In the genomic region with DNA sequence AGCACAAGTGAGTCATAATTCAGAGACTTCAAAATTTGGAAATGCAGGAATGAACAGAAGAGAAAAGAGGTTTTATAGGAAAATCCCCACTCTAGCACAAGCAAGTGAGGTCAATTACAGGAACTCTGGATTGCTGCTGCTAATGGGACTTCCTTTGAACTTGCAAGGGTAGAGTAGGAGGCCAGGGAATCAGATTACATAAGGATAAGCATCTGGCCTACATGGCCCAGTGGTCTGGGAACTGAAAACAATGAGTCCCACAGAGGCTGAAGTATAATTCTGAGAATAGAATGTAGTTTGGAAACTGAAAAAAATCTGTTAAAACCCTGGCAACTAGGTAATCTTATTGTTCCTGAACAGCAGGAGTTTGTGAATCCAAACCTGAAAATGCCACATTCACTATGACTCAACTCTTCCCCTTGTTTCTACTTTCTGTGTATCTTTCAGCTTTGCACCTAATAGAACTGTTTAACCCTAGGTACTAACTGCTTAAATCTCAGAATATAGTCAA, we compare ENCODE assay signal across 11 cellular contexts.
A peak's percentile ranks its signal among the peaks of the same experiment; 100 is the strongest.
DNase-seq lines count a peak whose midpoint lies in the region; ATAC-seq and TF ChIP-seq lines count a peak whose summit lies in the region.
"Had no signal": no experiment of that assay in that cellular context is flagged by ENCODE, and none has a peak within 500 bp of the region (broad histone marks: within the 10 kb centered on the region; RNA-seq: fewer than 3 reads in every experiment).

No MANE protein-coding gene starts in this region.

- H3K4ac ChIP-seq in neuronal stem cell (ENCODE audit: low read length), result no peak overlapping the region

- H4K8ac ChIP-seq in neuronal stem cell (ENCODE audit: low read depth, low read length), result no peak overlapping the region

- no peak overlapping the region for H2BK12ac ChIP-seq in neuronal stem cell (ENCODE audit: low read length)

- H3K4me1 ChIP-seq in neuronal stem cell (ENCODE audit: control insufficient read depth in 2 of 2, insufficient read depth in 1 of 2, low read depth in 1 of 2, low read length in 2 of 2), result peaks cover 8 to 11% of the 10 kb centered on the region in 2 donors
- H3K4me1 ChIP-seq: suprapubic skin had no signal

- H3K14ac ChIP-seq in neuronal stem cell (ENCODE audit: low read length), result no peak overlapping the region

- DNase-seq in choroid plexus epithelial cell (ENCODE audit: low read depth), result peak; percentile 26
- DNase-seq in neuronal stem cell (ENCODE audit: low spot score), result no peak
- DNase-seq in activated effector memory CD4-positive, alpha-beta T cell treated with anti-CD3 and anti-CD28 coated beads, Interleukin-2, amount 50 U/mL, for 16 hours, result no peak
- DNase-seq in NOMO-1 treated with DMSO at 0.1 percent for 48 hours (lab: John Stamatoyannopoulos, UW; ENCODE audit: unreplicated experiment), result no peak
- no peak for DNase-seq in head of caudate nucleus
- DNase-seq in NCI-H524 treated with DMSO at 0.1 percent for 48 hours (lab: John Stamatoyannopoulos, UW), result no peak
- DNase-seq: NCI-H187, ovary had no signal

- H2BK120ac ChIP-seq in neuronal stem cell (ENCODE audit: low read depth, low read length), result no peak overlapping the region

- H3K27me3 ChIP-seq in neuronal stem cell (ENCODE audit: control insufficient read depth in 3 of 3, insufficient read depth in 3 of 3, low read depth in 1 of 3, low read length in 3 of 3), result no peaks in the 10 kb centered on the region
- H3K27me3 ChIP-seq: ovary, suprapubic skin had no signal

- no peak overlapping the region for H2AK5ac ChIP-seq in neuronal stem cell (ENCODE audit: low read depth, low read length)

- H4K91ac ChIP-seq in neuronal stem cell (ENCODE audit: low read depth, low read length, poor library complexity), result no peak overlapping the region

- H2BK5ac ChIP-seq in neuronal stem cell (ENCODE audit: low read length), result no peak overlapping the region

- H3K9me3 ChIP-seq in neuronal stem cell (replicated peaks in 1 of 2; ENCODE audit: control insufficient read depth in 2 of 2, insufficient read depth in 1 of 2, low read depth in 1 of 2, low read length in 2 of 2), result peaks cover 0 to 14% of the 10 kb centered on the region in 2 donors
- H3K9me3 ChIP-seq: ovary, suprapubic skin had no signal

- ATAC-seq in GM18499 (IDR thresholded peaks at IDR 0.05; ENCODE audit: insufficient read depth, unreplicated experiment) (peak; percentile 67), HG03432 (IDR thresholded peaks at IDR 0.05; ENCODE audit: unreplicated experiment) (peak; percentile 60)

- no peaks in the 10 kb centered on the region for H3K36me3 ChIP-seq in neuronal stem cell (replicated peaks in 1 of 2; ENCODE audit: control insufficient read depth in 2 of 2, insufficient read depth in 2 of 2, low read length in 2 of 2)
- H3K36me3 ChIP-seq: ovary, suprapubic skin had no signal

- H3K23ac ChIP-seq in neuronal stem cell (ENCODE audit: low read depth, low read length, poor library complexity), result no peak overlapping the region

- H3K18ac ChIP-seq in neuronal stem cell (ENCODE audit: low read length), result no peak overlapping the region

- peak overlapping the region; percentile 75 for H2AFZ ChIP-seq in neuronal stem cell (ENCODE audit: low read length)

- no peak overlapping the region for H2BK15ac ChIP-seq in neuronal stem cell (ENCODE audit: low read length)

- H3K79me1 ChIP-seq in neuronal stem cell (ENCODE audit: low read depth, low read length), result peaks cover 3% of the 10 kb centered on the region

- TF ChIP-seq CTCF in choroid plexus epithelial cell (conservative IDR thresholded peaks at IDR 0.05; ENCODE audit: low read depth, low read length), result no peak

- H3K9ac ChIP-seq in neuronal stem cell (ENCODE audit: low read depth, low read length, poor library complexity), result no peak overlapping the region

- H3K4me3 ChIP-seq in choroid plexus epithelial cell (ENCODE audit: low read depth, low read length) (no peak overlapping the region), neuronal stem cell (ENCODE audit: low read length in 2 of 2) (no peak overlapping the region)
- H3K4me3 ChIP-seq: ovary, suprapubic skin had no signal

- intact Hi-C loops in head of caudate nucleus (cut with DNase I), result no loop called here

- no peak overlapping the region for H3K27ac ChIP-seq in neuronal stem cell (replicated peaks; ENCODE audit: low read length)
- H3K27ac ChIP-seq: ovary, suprapubic skin had no signal

- H3K4me2 ChIP-seq in neuronal stem cell (ENCODE audit: insufficient read depth, low read length, poor library complexity, severe bottlenecking), result no peak overlapping the region
